Comparison of ENCODE assay signal across 24 cellular contexts in genomic region chr1:94899756-94900155, GRCh38. TPM values are rescaled to one million over a fixed set of nuclear protein-coding genes. Genes with fewer than 3 reads are reported as not detected.
DNase-seq lines count a peak whose midpoint lies in the region; ATAC-seq, FAIRE-seq and TF ChIP-seq lines count a peak whose summit lies in the region.
"Had no signal": no experiment of that assay in that cellular context is flagged by ENCODE, and none has a peak within 500 bp of the region (broad histone marks: within the 10 kb centered on the region; RNA-seq: fewer than 3 reads in every experiment).

No MANE protein-coding gene starts in this region.

- FAIRE-seq in kidney (lab: Jason Lieb, UNC): no peak
- FAIRE-seq: GM12878, small intestine had no signal

- no peak overlapping the region for H2AFZ ChIP-seq in smooth muscle cell (ENCODE audit: low read depth)
- H2AFZ ChIP-seq: GM23248 had no signal

- H3K36me3 ChIP-seq in ascending aorta (peaks cover 24 to 52% of the 10 kb centered on the region in 2 donors), kidney (ENCODE audit: control insufficient read depth in 1 of 2, insufficient read depth in 2 of 2, low read length in 2 of 2) (peaks cover 39 to 51% of the 10 kb centered on the region in 2 donors), smooth muscle cell (ENCODE audit: low read depth) (peaks cover 46% of the 10 kb centered on the region)
- H3K36me3 ChIP-seq: prostate gland had no signal

- H3K9ac ChIP-seq in kidney (ENCODE audit: low read length in 2 of 2) (no peak overlapping the region), smooth muscle cell (ENCODE audit: low read depth) (no peak overlapping the region)
- H3K9ac ChIP-seq: GM23248 had no signal

- intact Hi-C loops in ascending aorta (cut with DNase I) (no loop called here), kidney (cut with DNase I) (no loop called here)

- peaks cover 63% of the 10 kb centered on the region for H3K79me2 ChIP-seq in smooth muscle cell (ENCODE audit: low read depth)

- peaks cover 91% of the 10 kb centered on the region for H4K20me1 ChIP-seq in smooth muscle cell (ENCODE audit: low read depth)

- 87% methylated on average over 1 of the region's 1 CpG for WGBS in smooth muscle cell (ENCODE audit: low lambda C conversion rate)

- ATAC-seq in HG03097 (IDR thresholded peaks at IDR 0.05; ENCODE audit: low FRiP score, unreplicated experiment): no peak
- ATAC-seq: activated CD8-positive, alpha-beta T cell treated with anti-CD3 and anti-CD28 coated beads, Interleukin-2, amount 10 ng/mL, durations not matched to agents 7 days and 5 days; GM12878; heart left ventricle; SK-N-SH treated with all-trans-retinoic acid at 6 μM for 48 hours; upper lobe of right lung had no signal

- H3K4me1 ChIP-seq in ascending aorta (peaks cover 4 to 34% of the 10 kb centered on the region in 2 donors), kidney (ENCODE audit: control insufficient read depth in 1 of 2, insufficient read depth in 1 of 2, low read depth in 1 of 2, low read length in 2 of 2) (peaks cover 14 to 46% of the 10 kb centered on the region in 2 donors), smooth muscle cell (ENCODE audit: low read depth) (peaks cover 6% of the 10 kb centered on the region)
- H3K4me1 ChIP-seq: prostate gland had no signal

- no peak overlapping the region for H3K4me3 ChIP-seq in AG10803 (ENCODE audit: low read length)
- no peak overlapping the region for H3K4me3 ChIP-seq in ascending aorta
- no peak overlapping the region for H3K4me3 ChIP-seq in kidney (ENCODE audit: low read length in 2 of 2)
- H3K4me3 ChIP-seq in smooth muscle cell: no peak overlapping the region
- H3K4me3 ChIP-seq: GM12878, GM23248, heart left ventricle, prostate gland, upper lobe of right lung had no signal

- H3K4me2 ChIP-seq in smooth muscle cell: no peak overlapping the region

- H3K27ac ChIP-seq in ascending aorta (peak overlapping the region; percentile 47 to 59), kidney (ENCODE audit: low read depth in 2 of 2, low read length in 2 of 2) (peak overlapping the region; percentile 71 to 72), smooth muscle cell (ENCODE audit: low read depth) (peak overlapping the region; percentile 67)

- H3K27me3 ChIP-seq in ascending aorta (no peaks in the 10 kb centered on the region), smooth muscle cell (ENCODE audit: low read depth) (no peaks in the 10 kb centered on the region)
- H3K27me3 ChIP-seq: heart left ventricle, upper lobe of right lung had no signal

- H3K9me3 ChIP-seq in ascending aorta (no peaks in the 10 kb centered on the region), kidney (ENCODE audit: control insufficient read depth in 1 of 2, low read length in 2 of 2) (no peaks in the 10 kb centered on the region), smooth muscle cell (replicated peaks; ENCODE audit: low read depth) (no peaks in the 10 kb centered on the region)
- H3K9me3 ChIP-seq: heart left ventricle, prostate gland, upper lobe of right lung had no signal

- peaks cover 31% of the 10 kb centered on the region for H3F3A ChIP-seq in smooth muscle cell (ENCODE audit: low read depth)

- DNase-seq in AG10803 (ENCODE audit: low read depth): peak; percentile 60
- DNase-seq in ascending aorta (ENCODE audit: low spot score in 2 of 2): no peak
- DNase-seq in kidney: no peak
- DNase-seq in smooth muscle cell (lab: John Stamatoyannopoulos, UW; ENCODE audit: unreplicated experiment): no peak
- DNase-seq in activated naive CD4-positive, alpha-beta T cell treated with Interleukin-2 at 50 U/mL for 16 hours: no peak
- no peak for DNase-seq in NCI-H1105 treated with DMSO at 0.1 percent for 48 hours (lab: John Stamatoyannopoulos, UW)
- no peak for DNase-seq in activated gamma-delta T cell (lab: John Stamatoyannopoulos, UW)
- DNase-seq: 8988T; activated CD4-positive, CD25-positive, alpha-beta regulatory T cell treated with anti-CD3 and anti-CD28 coated beads, Interleukin-2, amount 50 U/mL, for 72 hours; activated CD8-positive, alpha-beta T cell treated with anti-CD3 and anti-CD28 coated beads, Interleukin-2, amount 10 ng/mL, durations not matched to agents 7 days and 5 days; CD4-positive, CD25-positive, alpha-beta regulatory T cell; GM23248; heart left ventricle; mammary epithelial cell; NCI-H187 treated with DMSO at 0.1 percent for 48 hours; NCI-H524 treated with DMSO at 0.1 percent for 48 hours; small intestine; stimulated activated CD4-positive, alpha-beta T cell treated with anti-CD3 and anti-CD28 coated beads, Interleukin-1b, Interleukin-23, amount 100 ng/mL, for 48 hours; T-helper 2 cell; upper lobe of right lung had no signal

- TF ChIP-seq CTCF in AG10803 (conservative IDR thresholded peaks at IDR 0.05; ENCODE audit: low read length) (no peak), ascending aorta (IDR thresholded peaks at IDR 0.05) (no peak), kidney (IDR thresholded peaks at IDR 0.05; ENCODE audit: borderline replicate concordance, extremely low read depth, insufficient read depth) (no peak), smooth muscle cell (IDR thresholded peaks at IDR 0.05; ENCODE audit: borderline replicate concordance, insufficient read depth, poor library complexity, severe bottlenecking) (no peak)

RNA-seq across cellular contexts. Expression of gene CNN3, which starts 27.2 kb away (rescaled TPM):
- total RNA-seq in ascending aorta (362 TPM), kidney (291 TPM), smooth muscle cell (467 and 525 TPM in 2 replicates)
- polyA plus RNA-seq in kidney (ENCODE audit: insufficient read depth, low read depth, low replicate concordance) (232 TPM), smooth muscle cell (545 and 633 TPM in 2 replicates)
